1 cellular context compared by ENCODE assay signal in genomic region chr1:15526490-15527339, GRCh38.
A peak's percentile ranks its signal among the peaks of the same experiment; 100 is the strongest.
TF ChIP-seq lines count a peak whose summit lies in the region.

Gene DNAJC16 (plus strand): TSS chr1:15526848. CDS start chr1:15529106, 2,258 bp downstream.

TF ChIP-seq in WTC11, 78 proteins besides CTCF, POLR2A, EP300 and RAD21 (continued from another document):
- TF ChIP-seq, protein P1, sequence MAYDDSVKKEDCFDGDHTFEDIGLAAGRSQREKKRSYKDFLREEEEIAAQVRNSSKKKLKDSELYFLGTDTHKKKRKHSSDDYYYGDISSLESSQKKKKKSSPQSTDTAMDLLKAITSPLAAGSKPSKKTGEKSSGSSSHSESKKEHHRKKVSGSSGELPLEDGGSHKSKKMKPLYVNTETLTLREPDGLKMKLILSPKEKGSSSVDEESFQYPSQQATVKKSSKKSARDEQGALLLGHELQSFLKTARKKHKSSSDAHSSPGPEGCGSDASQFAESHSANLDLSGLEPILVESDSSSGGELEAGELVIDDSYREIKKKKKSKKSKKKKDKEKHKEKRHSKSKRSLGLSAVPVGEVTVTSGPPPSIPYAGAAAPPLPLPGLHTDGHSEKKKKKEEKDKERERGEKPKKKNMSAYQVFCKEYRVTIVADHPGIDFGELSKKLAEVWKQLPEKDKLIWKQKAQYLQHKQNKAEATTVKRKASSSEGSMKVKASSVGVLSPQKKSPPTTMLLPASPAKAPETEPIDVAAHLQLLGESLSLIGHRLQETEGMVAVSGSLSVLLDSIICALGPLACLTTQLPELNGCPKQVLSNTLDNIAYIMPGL (CRISPR knock-in tag; IDR thresholded peaks at IDR 0.05) = peak; percentile 48; the same call in 1 of the 2 replicates
- TF ChIP-seq FOXK1 (CRISPR knock-in tag; IDR thresholded peaks at IDR 0.05) = peak; percentile 78
- TF ChIP-seq GABPB1 (CRISPR knock-in tag; IDR thresholded peaks at IDR 0.05) = peak; percentile 62
- TF ChIP-seq ZNF317 (CRISPR knock-in tag; IDR thresholded peaks at IDR 0.05; ENCODE audit: borderline replicate concordance, low read depth) = no peak
- TF ChIP-seq, protein P2, sequence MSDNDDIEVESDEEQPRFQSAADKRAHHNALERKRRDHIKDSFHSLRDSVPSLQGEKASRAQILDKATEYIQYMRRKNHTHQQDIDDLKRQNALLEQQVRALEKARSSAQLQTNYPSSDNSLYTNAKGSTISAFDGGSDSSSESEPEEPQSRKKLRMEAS (CRISPR knock-in tag; IDR thresholded peaks at IDR 0.05) = peak; percentile 69
- no peak for TF ChIP-seq TP53 (CRISPR knock-in tag; IDR thresholded peaks at IDR 0.05)
- peak; percentile 49; the same call in 1 of the 2 replicates for TF ChIP-seq CREM (CRISPR knock-in tag; IDR thresholded peaks at IDR 0.05)
- TF ChIP-seq ATF6 (CRISPR knock-in tag; IDR thresholded peaks at IDR 0.05) = no peak
- TF ChIP-seq IRF2 (CRISPR knock-in tag; IDR thresholded peaks at IDR 0.05; ENCODE audit: borderline replicate concordance, low read depth) = no peak
